1 cellular context compared by ENCODE assay signal in the genomic region with DNA sequence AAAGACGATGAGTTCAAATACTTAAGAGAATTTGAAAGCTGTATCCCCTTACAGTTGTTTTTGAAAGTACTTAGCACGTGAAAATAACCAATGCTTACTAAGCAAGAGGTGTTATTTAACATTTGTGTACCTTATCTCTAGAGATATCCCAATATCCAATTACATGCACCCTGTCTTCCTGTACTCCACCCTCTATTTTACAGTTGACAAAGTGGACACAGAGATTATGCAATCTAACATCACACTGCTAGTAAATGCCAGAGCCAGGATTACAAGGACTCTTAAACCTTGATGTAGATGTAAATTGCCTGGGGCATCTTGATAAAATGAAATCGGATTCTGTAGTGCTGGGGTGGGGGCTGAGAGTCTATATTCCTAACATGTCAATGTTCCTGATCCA.
TF ChIP-seq lines count a peak whose summit lies in the region.

No MANE protein-coding gene starts in this region.

TF ChIP-seq in K562, 482 proteins besides CTCF, POLR2A, EP300 and RAD21 (continued from another document and continues in another):
- TF ChIP-seq CREB3 (tag; conservative IDR thresholded peaks at IDR 0.05; ENCODE audit: low read depth) (no peak), HDGF (IDR thresholded peaks at IDR 0.05) (no peak), HMGXB4 (CRISPR knock-in tag; IDR thresholded peaks at IDR 0.05) (no peak), HDAC3 (IDR thresholded peaks at IDR 0.05; ENCODE audit: borderline replicate concordance, partially characterized antibody) (no peak), TAL1 (IDR thresholded peaks at IDR 0.05) (peak; percentile 33), FOXO4 (CRISPR knock-in tag; IDR thresholded peaks at IDR 0.05) (no peak), CREBBP (IDR thresholded peaks at IDR 0.05; ENCODE audit: low read depth, low read length) (no peak), ZNF79 (CRISPR knock-in tag; IDR thresholded peaks at IDR 0.05; ENCODE audit: low read depth) (no peak), KLF6 (CRISPR knock-in tag; IDR thresholded peaks at IDR 0.05; ENCODE audit: borderline replicate concordance) (no peak), SOX6 (IDR thresholded peaks at IDR 0.05) (peak; percentile 37; the same call in 1 of the 2 replicates), PHF20 (IDR thresholded peaks at IDR 0.05; ENCODE audit: partially characterized antibody) (no peak), NFE2L1 (tag; IDR thresholded peaks at IDR 0.05; ENCODE audit: borderline replicate concordance, low read depth) (no peak), DPF2 (IDR thresholded peaks at IDR 0.05) (peak; percentile 14; the same call in 1 of the 2 replicates), PTTG1 (tag; IDR thresholded peaks at IDR 0.05; ENCODE audit: low read depth) (no peak), MYBL2 (IDR thresholded peaks at IDR 0.05; ENCODE audit: low read depth) (no peak), MYBL2 (CRISPR knock-in tag; IDR thresholded peaks at IDR 0.05; ENCODE audit: borderline replicate concordance) (no peak), ZNF780A (CRISPR knock-in tag; IDR thresholded peaks at IDR 0.05) (no peak), CBX8 (IDR thresholded peaks at IDR 0.05; ENCODE audit: borderline replicate concordance, extremely low read depth, low read depth, low read length, poor library complexity, severe bottlenecking) (no peak), PATZ1 (CRISPR knock-in tag; IDR thresholded peaks at IDR 0.05; ENCODE audit: borderline replicate concordance) (no peak), CEBPB (tag; IDR thresholded peaks at IDR 0.05) (peak; percentile 92), ZBTB17 (CRISPR knock-in tag; IDR thresholded peaks at IDR 0.05) (no peak), TOE1 (IDR thresholded peaks at IDR 0.05; ENCODE audit: borderline replicate concordance) (no peak), TOE1 (CRISPR knock-in tag; IDR thresholded peaks at IDR 0.05; ENCODE audit: borderline replicate concordance, low read depth) (no peak), ZBTB8A (IDR thresholded peaks at IDR 0.05; ENCODE audit: partially characterized antibody) (no peak), ZNF347 (CRISPR knock-in tag; IDR thresholded peaks at IDR 0.05; ENCODE audit: low read depth) (no peak), RFX1 (IDR thresholded peaks at IDR 0.05) (no peak), KAT7 (CRISPR knock-in tag; IDR thresholded peaks at IDR 0.05; ENCODE audit: borderline replicate concordance) (no peak), HNRNPH1 (optimal IDR thresholded peaks at IDR 0.05; ENCODE audit: low read depth, low read length) (no peak), PRDM10 (IDR thresholded peaks at IDR 0.05; ENCODE audit: partially characterized antibody) (no peak), CBFA2T3 (IDR thresholded peaks at IDR 0.05) (peak; percentile 43), ZBTB43 (CRISPR knock-in tag; IDR thresholded peaks at IDR 0.05) (no peak), SNRNP70 (optimal IDR thresholded peaks at IDR 0.05; ENCODE audit: low read depth, low read length) (no peak)
- TF ChIP-seq, protein P1, sequence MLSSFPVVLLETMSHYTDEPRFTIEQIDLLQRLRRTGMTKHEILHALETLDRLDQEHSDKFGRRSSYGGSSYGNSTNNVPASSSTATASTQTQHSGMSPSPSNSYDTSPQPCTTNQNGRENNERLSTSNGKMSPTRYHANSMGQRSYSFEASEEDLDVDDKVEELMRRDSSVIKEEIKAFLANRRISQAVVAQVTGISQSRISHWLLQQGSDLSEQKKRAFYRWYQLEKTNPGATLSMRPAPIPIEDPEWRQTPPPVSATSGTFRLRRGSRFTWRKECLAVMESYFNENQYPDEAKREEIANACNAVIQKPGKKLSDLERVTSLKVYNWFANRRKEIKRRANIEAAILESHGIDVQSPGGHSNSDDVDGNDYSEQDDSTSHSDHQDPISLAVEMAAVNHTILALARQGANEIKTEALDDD (IDR thresholded peaks at IDR 0.05): 0 out of 2 replicates have a peak, but pooled peaks have one; percentile 53
- TF ChIP-seq, protein P2, sequence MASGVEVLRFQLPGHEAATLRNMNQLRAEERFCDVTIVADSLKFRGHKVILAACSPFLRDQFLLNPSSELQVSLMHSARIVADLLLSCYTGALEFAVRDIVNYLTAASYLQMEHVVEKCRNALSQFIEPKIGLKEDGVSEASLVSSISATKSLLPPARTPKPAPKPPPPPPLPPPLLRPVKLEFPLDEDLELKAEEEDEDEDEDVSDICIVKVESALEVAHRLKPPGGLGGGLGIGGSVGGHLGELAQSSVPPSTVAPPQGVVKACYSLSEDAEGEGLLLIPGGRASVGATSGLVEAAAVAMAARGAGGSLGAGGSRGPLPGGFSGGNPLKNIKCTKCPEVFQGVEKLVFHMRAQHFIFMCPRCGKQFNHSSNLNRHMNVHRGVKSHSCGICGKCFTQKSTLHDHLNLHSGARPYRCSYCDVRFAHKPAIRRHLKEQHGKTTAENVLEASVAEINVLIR (CRISPR knock-in tag; IDR thresholded peaks at IDR 0.05): no peak
- TF ChIP-seq, protein P3, sequence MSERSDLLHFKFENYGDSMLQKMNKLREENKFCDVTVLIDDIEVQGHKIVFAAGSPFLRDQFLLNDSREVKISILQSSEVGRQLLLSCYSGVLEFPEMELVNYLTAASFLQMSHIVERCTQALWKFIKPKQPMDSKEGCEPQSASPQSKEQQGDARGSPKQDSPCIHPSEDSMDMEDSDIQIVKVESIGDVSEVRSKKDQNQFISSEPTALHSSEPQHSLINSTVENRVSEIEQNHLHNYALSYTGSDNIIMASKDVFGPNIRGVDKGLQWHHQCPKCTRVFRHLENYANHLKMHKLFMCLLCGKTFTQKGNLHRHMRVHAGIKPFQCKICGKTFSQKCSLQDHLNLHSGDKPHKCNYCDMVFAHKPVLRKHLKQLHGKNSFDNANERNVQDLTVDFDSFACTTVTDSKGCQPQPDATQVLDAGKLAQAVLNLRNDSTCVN (CRISPR knock-in tag; IDR thresholded peaks at IDR 0.05): no peak
- TF ChIP-seq, protein P4, sequence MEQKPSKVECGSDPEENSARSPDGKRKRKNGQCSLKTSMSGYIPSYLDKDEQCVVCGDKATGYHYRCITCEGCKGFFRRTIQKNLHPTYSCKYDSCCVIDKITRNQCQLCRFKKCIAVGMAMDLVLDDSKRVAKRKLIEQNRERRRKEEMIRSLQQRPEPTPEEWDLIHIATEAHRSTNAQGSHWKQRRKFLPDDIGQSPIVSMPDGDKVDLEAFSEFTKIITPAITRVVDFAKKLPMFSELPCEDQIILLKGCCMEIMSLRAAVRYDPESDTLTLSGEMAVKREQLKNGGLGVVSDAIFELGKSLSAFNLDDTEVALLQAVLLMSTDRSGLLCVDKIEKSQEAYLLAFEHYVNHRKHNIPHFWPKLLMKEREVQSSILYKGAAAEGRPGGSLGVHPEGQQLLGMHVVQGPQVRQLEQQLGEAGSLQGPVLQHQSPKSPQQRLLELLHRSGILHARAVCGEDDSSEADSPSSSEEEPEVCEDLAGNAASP (IDR thresholded peaks at IDR 0.05): no peak
